ENCODE assay signal across 9 cellular contexts in the genomic region with DNA sequence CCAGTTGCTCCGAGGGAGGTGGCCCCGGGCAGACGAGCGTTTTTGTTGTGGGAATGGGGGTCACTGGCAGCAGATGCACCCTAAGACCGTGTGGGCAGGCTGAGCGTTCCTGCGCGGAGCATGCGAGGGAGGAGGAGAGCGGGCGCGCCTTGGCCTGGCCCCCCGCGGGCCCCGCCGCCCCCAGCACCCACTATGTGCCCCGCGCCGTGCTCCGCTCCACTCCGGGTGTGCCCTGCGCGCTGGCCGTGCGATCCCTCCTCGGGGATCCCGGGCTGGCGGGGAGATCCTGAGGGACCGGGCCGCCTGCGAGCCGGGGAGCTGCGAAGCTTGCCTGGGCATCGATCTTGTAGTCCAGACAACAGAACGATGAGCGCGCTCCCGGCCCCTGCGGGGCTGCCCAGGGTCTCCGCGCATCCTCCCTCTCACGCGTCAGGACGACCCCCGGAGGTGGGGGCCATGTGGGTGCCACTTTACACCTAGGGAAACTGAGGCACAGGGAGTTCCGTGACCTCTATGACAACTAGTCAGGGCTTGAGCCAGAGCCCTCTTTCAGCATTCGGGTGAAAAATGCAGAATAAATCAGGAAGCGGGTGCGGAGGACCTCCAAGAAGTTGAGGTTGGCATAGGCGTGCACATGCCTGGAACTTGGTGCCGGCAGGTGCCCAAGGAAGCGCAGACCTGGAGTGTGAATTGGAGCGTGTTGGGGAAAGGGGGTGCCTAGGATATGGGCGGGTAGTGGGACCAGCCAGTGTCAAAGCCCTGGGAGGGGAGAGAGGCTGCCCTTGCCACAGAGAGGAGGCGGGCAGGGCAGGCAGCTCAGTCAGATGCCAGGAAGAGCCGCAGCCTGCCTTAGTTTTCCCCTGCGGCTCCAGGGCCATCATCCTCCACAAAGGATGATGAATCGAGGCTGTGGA. TPM values are rescaled to one million over a fixed set of nuclear protein-coding genes. Genes with fewer than 3 reads are reported as not detected.
A peak's percentile ranks its signal among the peaks of the same experiment; 100 is the strongest.
DNase-seq lines count a peak whose midpoint lies in the region; FAIRE-seq and TF ChIP-seq lines count a peak whose summit lies in the region.
"Had no signal": no experiment of that assay in that cellular context is flagged by ENCODE, and none has a peak within 500 bp of the region (broad histone marks: within the 10 kb centered on the region; RNA-seq: fewer than 3 reads in every experiment).

No MANE protein-coding gene starts in this region.

- H3K4me3 ChIP-seq in NT2/D1 (ENCODE audit: insufficient read length, low read depth) (peak overlapping the region; percentile 79), urinary bladder (ENCODE audit: low read depth, low read length) (peak overlapping the region; percentile 93)

- WGBS in urinary bladder: 17% methylated on average over 58 of the region's 58 CpGs

- peaks cover 7% of the 10 kb centered on the region for H3K27me3 ChIP-seq in NT2/D1 (ENCODE audit: insufficient read depth, insufficient read length)

- H3K9me3 Mint-ChIP-seq in dendritic cell treated with granulocyte-macrophage colony-stimulating factor and Interleukin-4, amounts not matched to agents 40 ng/mL and 50 ng/mL, for 4 days: no peaks in the 10 kb centered on the region
- H3K9me3 Mint-ChIP-seq in mesothelial cell of epicardium: no peaks in the 10 kb centered on the region

- peaks cover 29% of the 10 kb centered on the region for H3K27me3 Mint-ChIP-seq in dendritic cell treated with granulocyte-macrophage colony-stimulating factor and Interleukin-4, amounts not matched to agents 40 ng/mL and 50 ng/mL, for 4 days
- peaks cover 3% of the 10 kb centered on the region for H3K27me3 Mint-ChIP-seq in mesothelial cell of epicardium (ENCODE audit: low read depth)

- H3K9ac ChIP-seq in NT2/D1 (ENCODE audit: insufficient read length, low read depth): peak overlapping the region; percentile 96

- H3K9me3 ChIP-seq in NT2/D1 (ENCODE audit: insufficient read depth, low read length): no peaks in the 10 kb centered on the region

- TF ChIP-seq CTCF in mesothelial cell of epicardium (IDR thresholded peaks at IDR 0.05; ENCODE audit: unreplicated experiment): no peak
- TF ChIP-seq CTCF in GM20000 (IDR thresholded peaks at IDR 0.05; ENCODE audit: extremely low read depth, missing control alignments): no peak

- FAIRE-seq in GM12891 (lab: Jason Lieb, UNC): no peak
- FAIRE-seq: endometrium had no signal

- peak overlapping the region; percentile 75 for H3K27ac Mint-ChIP-seq in dendritic cell treated with granulocyte-macrophage colony-stimulating factor and Interleukin-4, amounts not matched to agents 40 ng/mL and 50 ng/mL, for 4 days
- H3K27ac Mint-ChIP-seq in mesothelial cell of epicardium: peak overlapping the region; percentile 75

- H3K4me3 Mint-ChIP-seq in dendritic cell treated with granulocyte-macrophage colony-stimulating factor and Interleukin-4, amounts not matched to agents 40 ng/mL and 50 ng/mL, for 4 days: peak overlapping the region; percentile 84
- peak overlapping the region; percentile 74 for H3K4me3 Mint-ChIP-seq in mesothelial cell of epicardium

- H3K36me3 ChIP-seq in NT2/D1 (ENCODE audit: insufficient read depth, insufficient read length, low read length) (no peaks in the 10 kb centered on the region), urinary bladder (ENCODE audit: insufficient read depth) (no peaks in the 10 kb centered on the region)

- H3K27ac ChIP-seq in urinary bladder (ENCODE audit: low read depth): peak overlapping the region; percentile 100

- peaks cover 7% of the 10 kb centered on the region for H3K36me3 Mint-ChIP-seq in dendritic cell treated with granulocyte-macrophage colony-stimulating factor and Interleukin-4, amounts not matched to agents 40 ng/mL and 50 ng/mL, for 4 days (ENCODE audit: low read depth)
- no peaks in the 10 kb centered on the region for H3K36me3 Mint-ChIP-seq in mesothelial cell of epicardium

- peak; percentile 56 for DNase-seq in NCI-H748 (lab: John Stamatoyannopoulos, UW; ENCODE audit: unreplicated experiment)
- DNase-seq in NCI-H748 treated with DMSO at 0.1 percent for 48 hours (lab: John Stamatoyannopoulos, UW): no peak
- DNase-seq in NT2/D1 (ENCODE audit: low read depth, low spot score): no peak
- peak in 1 of 2 experiments; percentile 56 for DNase-seq in mesothelial cell of epicardium (ENCODE audit: low spot score in 2 of 2, unreplicated experiment in 2 of 2)
- no peak for DNase-seq in GM12891 (ENCODE audit: insufficient read length, low spot score)
- no peak for DNase-seq in GM20000 (ENCODE audit: low spot score)

- H3K4me1 ChIP-seq in NT2/D1 (ENCODE audit: insufficient read depth, insufficient read length) (peaks cover 16% of the 10 kb centered on the region), urinary bladder (ENCODE audit: insufficient read depth) (no peaks in the 10 kb centered on the region)

- peaks cover 48% of the 10 kb centered on the region for H3K4me1 Mint-ChIP-seq in dendritic cell treated with granulocyte-macrophage colony-stimulating factor and Interleukin-4, amounts not matched to agents 40 ng/mL and 50 ng/mL, for 4 days (ENCODE audit: low read depth)
- peaks cover 30% of the 10 kb centered on the region for H3K4me1 Mint-ChIP-seq in mesothelial cell of epicardium

- no peak for TF ChIP-seq POLR2A in GM12891 (IDR thresholded peaks at IDR 0.05; ENCODE audit: low read depth, low read length)

- intact Hi-C loops in dendritic cell treated with granulocyte-macrophage colony-stimulating factor and Interleukin-4, amounts not matched to agents 40 ng/mL and 50 ng/mL, for 4 days (cut with micrococcal nuclease): loop anchor here (5.0 to 10.0 kb wide), 2 partner anchors 60 to 83 kb away; partner anchors contain the start of gene C11orf24

TF ChIP-seq in GM12891, 5 proteins besides CTCF, POLR2A, EP300 and RAD21:
- TF ChIP-seq PAX5 (IDR thresholded peaks at IDR 0.05; ENCODE audit: insufficient read depth, low read length, severe bottlenecking): no peak
- TF ChIP-seq POLR2AphosphoS5 (IDR thresholded peaks at IDR 0.05; ENCODE audit: low read depth, low read length): no peak
- TF ChIP-seq TAF1 (IDR thresholded peaks at IDR 0.05; ENCODE audit: low read depth, low read length): no peak
- TF ChIP-seq SPI1 (IDR thresholded peaks at IDR 0.05; ENCODE audit: low read depth, low read length): no peak
- no peak for TF ChIP-seq POU2F2 (IDR thresholded peaks at IDR 0.05; ENCODE audit: low read depth, low read length)

RNA-seq across cellular contexts. Expression of gene KMT5B, which starts 1.3 kb away (rescaled TPM):
- 64.2 to 65.5 TPM (median 64.7 TPM) in 3 replicates for total RNA-seq in mesothelial cell of epicardium
- 78.5 TPM for total RNA-seq in urinary bladder
- 24.5 TPM for polyA plus RNA-seq in urinary bladder
- polyA plus RNA-seq in GM12891 (2012; ENCODE audit: low read depth, missing spikeins): 14.8 TPM

RNA-seq across cellular contexts. Expression of gene C11orf24, which starts 57.3 kb away (rescaled TPM):
- total RNA-seq in mesothelial cell of epicardium (37.7 to 41.8 TPM (median 39.8 TPM) in 3 replicates), urinary bladder (21.7 TPM)
- polyA plus RNA-seq in urinary bladder: 29.0 TPM
- 33.0 TPM for polyA plus RNA-seq in GM12891 (2012; ENCODE audit: low read depth, missing spikeins)
